Comparison of ENCODE assay signal across 1 cellular context in genomic region chr7:92836489-92837213, GRCh38.
TF ChIP-seq lines count a peak whose summit lies in the region.

CDK6 (minus strand) TSS chr7:92836573; CDS start chr7:92833323, 3,250 bp downstream.

TF ChIP-seq in K562, 482 proteins besides CTCF, POLR2A, EP300 and RAD21 (continued from another document and continues in another):
- TF ChIP-seq ARID3B (CRISPR knock-in tag; IDR thresholded peaks at IDR 0.05; ENCODE audit: borderline replicate concordance) (no peak), OTX1 (CRISPR knock-in tag; IDR thresholded peaks at IDR 0.05) (no peak), ZNF780A (CRISPR knock-in tag; IDR thresholded peaks at IDR 0.05) (no peak), CBFA2T3 (IDR thresholded peaks at IDR 0.05) (no peak), ZNF639 (CRISPR knock-in tag; conservative IDR thresholded peaks at IDR 0.05 in 1 of 2, IDR thresholded peaks at IDR 0.05 in 1 of 2) (peak in 1 of 2 experiments; percentile 53; a peak in 1 of 4 replicates), MCM5 (IDR thresholded peaks at IDR 0.05; ENCODE audit: low read depth) (no peak), RHOXF2B (CRISPR knock-in tag; conservative IDR thresholded peaks at IDR 0.05) (no peak), NFATC3 (IDR thresholded peaks at IDR 0.05) (no peak), KAT7 (CRISPR knock-in tag; IDR thresholded peaks at IDR 0.05; ENCODE audit: borderline replicate concordance) (no peak), ZBTB17 (CRISPR knock-in tag; IDR thresholded peaks at IDR 0.05) (no peak), HIVEP1 (CRISPR knock-in tag; IDR thresholded peaks at IDR 0.05) (no peak), KLF1 (tag; IDR thresholded peaks at IDR 0.05) (no peak), ATF3 (IDR thresholded peaks at IDR 0.05) (no peak), ATF3 (CRISPR knock-in tag; conservative IDR thresholded peaks at IDR 0.05) (no peak), KDM1A (IDR thresholded peaks at IDR 0.05) (0 out of 4 replicates have a peak, but pooled peaks of 1 of the 2 experiments have one; percentile 25), MAFG (tag; conservative IDR thresholded peaks at IDR 0.05) (no peak), E4F1 (CRISPR knock-in tag; IDR thresholded peaks at IDR 0.05; ENCODE audit: borderline replicate concordance) (no peak), NFXL1 (CRISPR knock-in tag; IDR thresholded peaks at IDR 0.05) (no peak), NCOR1 (IDR thresholded peaks at IDR 0.05) (0 out of 2 replicates have a peak, but pooled peaks have one; percentile 7), C11orf30 (IDR thresholded peaks at IDR 0.05; ENCODE audit: low read depth) (no peak), POLR2AphosphoS2 (IDR thresholded peaks at IDR 0.05; ENCODE audit: low read length) (no peak), CREM (IDR thresholded peaks at IDR 0.05; ENCODE audit: low read depth) (peak; percentile 60), GTF2A2 (tag; IDR thresholded peaks at IDR 0.05) (no peak), TEAD1 (CRISPR knock-in tag; IDR thresholded peaks at IDR 0.05) (no peak), ZBTB12 (CRISPR knock-in tag; IDR thresholded peaks at IDR 0.05) (no peak), EGR1 (conservative IDR thresholded peaks at IDR 0.05) (no peak; the same call in 1 of the 2 replicates), ZFX (CRISPR knock-in tag; IDR thresholded peaks at IDR 0.05) (peak; percentile 67), AFF1 (IDR thresholded peaks at IDR 0.05; ENCODE audit: low read depth in 1 of 2, partially characterized antibody in 2 of 2) (no peak), CHD4 (IDR thresholded peaks at IDR 0.05; ENCODE audit: insufficient read depth, insufficient replicate concordance, low read depth, low read length, poor library complexity, severe bottlenecking) (no peak), ZNF766 (CRISPR knock-in tag; conservative IDR thresholded peaks at IDR 0.05) (no peak), CREB3 (tag; conservative IDR thresholded peaks at IDR 0.05; ENCODE audit: low read depth) (no peak), TBP (optimal IDR thresholded peaks at IDR 0.05; ENCODE audit: low read depth, low read length) (peak; percentile 85), ZNF592 (IDR thresholded peaks at IDR 0.05) (0 out of 2 replicates have a peak, but pooled peaks have one; percentile 20), USF1 (CRISPR knock-in tag; IDR thresholded peaks at IDR 0.05) (no peak; the same call in 1 of the 2 replicates), TFAM (CRISPR knock-in tag; conservative IDR thresholded peaks at IDR 0.05) (no peak), ZNF316 (IDR thresholded peaks at IDR 0.05) (no peak), SMARCB1 (IDR thresholded peaks at IDR 0.05; ENCODE audit: insufficient read length, low read depth) (no peak), YBX1 (IDR thresholded peaks at IDR 0.05) (no peak), FIP1L1 (IDR thresholded peaks at IDR 0.05; ENCODE audit: low read depth, low read length, poor library complexity, severe bottlenecking) (peak; percentile 20), ZNF140 (CRISPR knock-in tag; IDR thresholded peaks at IDR 0.05) (no peak), THAP7 (CRISPR knock-in tag; IDR thresholded peaks at IDR 0.05) (no peak), CCNT2 (IDR thresholded peaks at IDR 0.05; ENCODE audit: borderline replicate concordance, extremely low read depth, insufficient read length, low read depth, low read length) (peak; percentile 86), LCOR (CRISPR knock-in tag; IDR thresholded peaks at IDR 0.05) (no peak; the same call in 1 of the 2 replicates), ZNF408 (CRISPR knock-in tag; IDR thresholded peaks at IDR 0.05; ENCODE audit: low read depth) (no peak), PYGO2 (tag; IDR thresholded peaks at IDR 0.05) (no peak), FOXK2 (conservative IDR thresholded peaks at IDR 0.05 in 1 of 2, IDR thresholded peaks at IDR 0.05 in 1 of 2; ENCODE audit: low read depth in 2 of 2) (no peak), MTF1 (CRISPR knock-in tag; IDR thresholded peaks at IDR 0.05; ENCODE audit: borderline replicate concordance) (no peak), BRCA1 (IDR thresholded peaks at IDR 0.05) (no peak), BRCA1 (CRISPR knock-in tag; IDR thresholded peaks at IDR 0.05) (no peak), ZNF431 (CRISPR knock-in tag; IDR thresholded peaks at IDR 0.05) (no peak)
